In the genomic region with DNA sequence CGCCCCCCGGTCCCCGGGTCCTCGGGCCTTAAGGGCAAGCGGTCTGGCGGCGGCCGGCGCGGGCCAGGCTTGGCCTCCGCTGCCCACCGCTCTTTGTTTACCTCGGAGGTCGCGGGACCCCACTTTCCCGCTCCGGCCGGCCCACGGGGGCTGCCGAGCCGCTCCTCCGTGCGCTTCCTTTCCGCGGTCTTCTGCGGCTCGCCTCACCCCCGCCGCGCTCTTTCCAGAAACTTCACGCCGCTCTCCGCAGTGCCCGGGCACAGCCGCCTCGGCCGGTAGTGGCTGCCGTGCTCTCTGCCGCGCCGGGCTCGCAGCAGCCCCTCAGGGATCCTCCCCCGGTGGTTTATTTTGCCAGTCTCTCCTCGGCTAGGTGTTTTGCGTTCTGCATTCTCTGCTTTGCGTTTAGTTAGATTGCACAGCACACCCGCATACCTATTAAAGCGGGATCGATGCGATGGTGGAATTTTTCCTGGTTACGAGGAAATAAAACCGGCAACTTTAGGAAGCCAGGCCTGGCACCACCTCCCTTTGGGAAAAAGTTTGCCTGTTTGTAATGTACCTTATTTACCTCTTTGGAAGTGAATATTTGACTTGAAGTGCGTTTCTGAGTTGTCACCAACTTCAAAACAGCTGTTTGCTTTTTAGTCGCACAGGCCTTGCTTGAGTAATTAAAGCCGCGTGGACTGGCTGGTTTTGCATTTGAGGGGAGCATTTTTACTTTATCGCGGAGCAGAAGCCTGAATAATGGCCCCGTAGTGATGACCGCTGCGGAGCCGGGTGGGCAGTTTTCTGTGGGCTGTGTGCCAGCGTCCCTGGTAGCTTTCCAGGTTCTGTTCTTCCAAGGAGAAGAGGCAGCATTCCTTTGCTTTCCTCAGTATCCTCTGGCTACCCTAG, we compare ENCODE assay signal across 7 cellular contexts. TPM values are rescaled to one million over a fixed set of nuclear protein-coding genes. Genes with fewer than 3 reads are reported as not detected.
DNase-seq lines count a peak whose midpoint lies in the region; ATAC-seq and TF ChIP-seq lines count a peak whose summit lies in the region.

No MANE protein-coding gene starts in this region.

- no peaks in the 10 kb centered on the region for H3K27me3 ChIP-seq in mononuclear cell (ENCODE audit: insufficient read depth, low read length)

- DNase-seq in NCI-H748 (lab: John Stamatoyannopoulos, UW; ENCODE audit: unreplicated experiment) (peak; percentile 72), epithelial cell of esophagus (ENCODE audit: low read depth) (peak; percentile 48)
- peak; percentile 82 for DNase-seq in activated CD8-positive, alpha-beta memory T cell treated with anti-CD3 and anti-CD28 coated beads, Interleukin-2, amount 50 U/mL, for 48 hours
- peak; percentile 19 to 30 for DNase-seq in stimulated activated CD8-positive, alpha-beta memory T cell treated with anti-CD3 and anti-CD28 coated beads, Interleukin-7, amount 100 ng/mL, for 48 hours (ENCODE audit: extremely low read depth in 1 of 2, low read depth in 1 of 2)

- H3K9me3 ChIP-seq in mononuclear cell (ENCODE audit: low read depth, low read length) = no peaks in the 10 kb centered on the region

- H3K4me1 ChIP-seq in mononuclear cell (ENCODE audit: insufficient read depth, low read length) = peaks cover 35% of the 10 kb centered on the region

- ATAC-seq in GM18517 (IDR thresholded peaks at IDR 0.05; ENCODE audit: unreplicated experiment) (peak; percentile 45), HG02884 (IDR thresholded peaks at IDR 0.05; ENCODE audit: unreplicated experiment) (peak; percentile 41)

- peak overlapping the region; percentile 83 for H3K4me3 ChIP-seq in epithelial cell of esophagus (ENCODE audit: low read length)
- H3K4me3 ChIP-seq in mononuclear cell (ENCODE audit: low read length) = peak overlapping the region; percentile 100

- TF ChIP-seq CTCF in epithelial cell of esophagus (IDR thresholded peaks at IDR 0.05; ENCODE audit: insufficient read depth, low read depth, low read length, missing control alignments) = no peak

RNA-seq across cellular contexts. Expression of a gene that starts 0.8 kb away (rescaled TPM):
- 56.4 TPM for total RNA-seq in mononuclear cell

RNA-seq across cellular contexts. Expression of a gene that starts 48.5 kb away (rescaled TPM):
- total RNA-seq in mononuclear cell = 33.4 TPM

Comparison
In these comparisons a context has a peak if more than half of its experiments do, and no peak if none do; other contexts are left out.
1. Peak in every context shown above with its lines: DNase-seq, ATAC-seq and H3K4me3 ChIP-seq.
2. DNase-seq: peak in every context shown above with its lines; median percentile 82 in activated CD8-positive, alpha-beta memory T cell treated with anti-CD3 and anti-CD28 coated beads, Interleukin-2, amount 50 U/mL, for 48 hours; 72 in NCI-H748; 48 in epithelial cell of esophagus; 24 in stimulated activated CD8-positive, alpha-beta memory T cell treated with anti-CD3 and anti-CD28 coated beads, Interleukin-7, amount 100 ng/mL, for 48 hours.